Comparison of ENCODE assay signal across 25 cellular contexts in the genomic region with DNA sequence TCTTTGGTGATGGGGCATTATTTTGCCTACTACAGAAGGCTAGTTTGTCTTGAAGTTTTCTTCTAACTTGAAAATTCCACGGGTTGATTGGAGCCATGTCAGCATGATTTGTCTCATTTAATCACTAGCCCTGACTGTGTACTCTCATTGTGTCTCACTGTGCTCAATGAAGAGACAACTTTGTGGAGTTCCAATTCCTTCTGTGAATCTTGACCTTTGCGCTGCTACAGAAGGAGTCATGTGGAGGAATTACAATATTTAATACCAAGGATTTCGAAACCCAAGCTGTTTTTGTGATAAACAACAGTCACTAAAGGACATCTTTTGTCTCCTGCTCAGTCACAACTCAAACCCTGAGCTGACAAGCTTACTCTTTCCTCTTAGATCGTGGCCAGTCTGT.
"Had no signal": no experiment of that assay in that cellular context is flagged by ENCODE, and none has a peak within 500 bp of the region (broad histone marks: within the 10 kb centered on the region; RNA-seq: fewer than 3 reads in every experiment).

No MANE protein-coding gene starts in this region.

- H3K4me3 ChIP-seq: adrenal gland, K562, SJSA1 had no signal

- H3K9me3 ChIP-seq: adrenal gland, SJSA1 had no signal

- H3K4me1 ChIP-seq: adrenal gland, SJSA1 had no signal

- H3K27me3 ChIP-seq: adrenal gland, SJSA1 had no signal

- H3K27ac Mint-ChIP-seq: activated B cell treated with CpG ODN at 0.5 μM for 24 hours; activated CD4-positive, alpha-beta T cell treated with anti-CD3 and anti-CD28 coated beads, Interleukin-2, amount 10 ng/mL, durations not matched to agents 24 days and 14 days; activated naive CD4-positive, alpha-beta T cell treated with anti-CD3 and anti-CD28 coated beads, Interleukin-2, amount 10 ng/mL, durations not matched to agents 7 days and 5 days; activated naive CD8-positive, alpha-beta T cell treated with anti-CD3 and anti-CD28 coated beads for 36 hours; T-helper 17 cell had no signal

- H3K36me3 ChIP-seq: adrenal gland, SJSA1 had no signal

- H3K27me3 Mint-ChIP-seq: activated B cell treated with CpG ODN at 0.5 μM for 24 hours; activated CD4-positive, alpha-beta T cell treated with anti-CD3 and anti-CD28 coated beads, Interleukin-2, amount 10 ng/mL, durations not matched to agents 24 days and 14 days; activated naive CD8-positive, alpha-beta T cell treated with anti-CD3 and anti-CD28 coated beads for 36 hours had no signal

- H3K4me1 Mint-ChIP-seq: activated B cell treated with CpG ODN at 0.5 μM for 24 hours; activated CD4-positive, alpha-beta T cell treated with anti-CD3 and anti-CD28 coated beads, Interleukin-2, amount 10 ng/mL, durations not matched to agents 24 days and 14 days; activated naive CD4-positive, alpha-beta T cell treated with anti-CD3 and anti-CD28 coated beads, Interleukin-2, amount 10 ng/mL, durations not matched to agents 7 days and 5 days; activated naive CD8-positive, alpha-beta T cell treated with anti-CD3 and anti-CD28 coated beads for 36 hours; T-helper 17 cell had no signal

- H3K4me3 Mint-ChIP-seq: activated B cell treated with CpG ODN at 0.5 μM for 24 hours; activated CD4-positive, alpha-beta T cell treated with anti-CD3 and anti-CD28 coated beads, Interleukin-2, amount 10 ng/mL, durations not matched to agents 24 days and 14 days; activated naive CD4-positive, alpha-beta T cell treated with anti-CD3 and anti-CD28 coated beads, Interleukin-2, amount 10 ng/mL, durations not matched to agents 7 days and 5 days; activated naive CD8-positive, alpha-beta T cell treated with anti-CD3 and anti-CD28 coated beads for 36 hours; activated T-cell treated with anti-CD3 and anti-CD28 coated beads, Interleukin-2, amount 50 U/mL, for 4 hours; T-helper 17 cell had no signal

- H3K27ac ChIP-seq: adrenal gland, SJSA1 had no signal

- DNase-seq: activated B cell treated with CpG ODN at 0.5 μM for 24 hours; activated CD4-positive, alpha-beta T cell treated with anti-CD3 and anti-CD28 coated beads for 1 hour; activated CD4-positive, alpha-beta T cell treated with anti-CD3 and anti-CD28 coated beads, Interleukin-2, amount 10 ng/mL, durations not matched to agents 24 days and 14 days; activated CD4-positive, alpha-beta T cell treated with anti-CD3 and anti-CD28 coated beads, Interleukin-2, amount 50 U/mL, for 48 hours; activated CD8-positive, alpha-beta memory T cell treated with anti-CD3 and anti-CD28 coated beads for 24 hours; activated gamma-delta T cell; activated naive CD4-positive, alpha-beta T cell treated with anti-CD3 and anti-CD28 coated beads, Interleukin-2, amount 10 ng/mL, durations not matched to agents 7 days and 5 days; activated naive CD8-positive, alpha-beta T cell treated with anti-CD3 and anti-CD28 coated beads for 36 hours; activated T-cell treated with anti-CD3 and anti-CD28 coated beads, Interleukin-2, amount 50 U/mL, for 4 hours; adrenal gland; anterior cingulate cortex; central memory CD4-positive, alpha-beta T cell; Karpas-422; MM.1S; NCI-H1105; NCI-H1436; NCI-H187; NCI-H2081; NCI-H510A treated with DMSO at 0.1 percent for 48 hours; PC-3; SHP77; T-helper 17 cell; T-helper 9 cell had no signal

- ATAC-seq: activated T-cell treated with anti-CD3 and anti-CD28 coated beads, Interleukin-2, amount 50 U/mL, for 4 hours; K562; PC-3; T-helper 17 cell had no signal

- H3K36me3 Mint-ChIP-seq: activated naive CD4-positive, alpha-beta T cell treated with anti-CD3 and anti-CD28 coated beads, Interleukin-2, amount 10 ng/mL, durations not matched to agents 7 days and 5 days; activated naive CD8-positive, alpha-beta T cell treated with anti-CD3 and anti-CD28 coated beads for 36 hours had no signal

- H3K9me3 Mint-ChIP-seq: activated CD4-positive, alpha-beta T cell treated with anti-CD3 and anti-CD28 coated beads, Interleukin-2, amount 10 ng/mL, durations not matched to agents 24 days and 14 days; activated naive CD8-positive, alpha-beta T cell treated with anti-CD3 and anti-CD28 coated beads for 36 hours had no signal
